Comparison of ENCODE assay signal across 12 cellular contexts in the genomic region with DNA sequence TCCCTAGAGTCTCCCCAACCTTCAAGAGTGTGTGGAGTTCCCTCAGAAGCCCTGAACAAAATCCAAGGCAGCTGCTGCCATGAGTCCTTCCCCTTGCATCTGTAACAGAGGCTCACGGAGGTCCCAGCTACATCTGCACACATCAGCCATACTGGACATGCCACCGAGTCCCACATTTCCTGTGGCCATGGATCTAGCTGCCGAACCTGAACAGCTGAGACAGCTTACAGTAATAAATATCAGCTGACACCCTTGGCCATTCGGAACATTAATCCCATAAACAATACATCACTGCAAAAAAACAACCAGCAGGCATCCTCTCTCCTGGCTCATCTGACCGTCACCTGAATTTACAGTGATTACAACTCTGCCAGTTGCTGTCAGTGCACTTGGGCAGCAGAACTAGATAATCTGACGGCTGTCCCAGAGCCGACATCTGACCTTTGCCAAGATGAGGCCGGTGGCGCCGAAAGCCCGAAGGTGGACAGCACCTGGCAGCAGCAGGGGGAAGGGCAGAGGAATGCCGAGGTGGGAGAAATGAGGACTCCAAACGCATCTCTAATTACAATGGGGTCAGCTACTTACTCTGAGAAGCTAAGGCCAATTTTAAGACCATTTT. TPM values are rescaled to one million over a fixed set of nuclear protein-coding genes. Genes with fewer than 3 reads are reported as not detected.
DNase-seq lines count a peak whose midpoint lies in the region; ATAC-seq and TF ChIP-seq lines count a peak whose summit lies in the region.
"Had no signal": no experiment of that assay in that cellular context is flagged by ENCODE, and none has a peak within 500 bp of the region (broad histone marks: within the 10 kb centered on the region; RNA-seq: fewer than 3 reads in every experiment).

No MANE protein-coding gene starts in this region.

- no peaks in the 10 kb centered on the region for H3K27me3 Mint-ChIP-seq in WTC11 (ENCODE audit: low read depth)
- H3K27me3 Mint-ChIP-seq in activated CD8-positive, alpha-beta memory T cell treated with anti-CD3 and anti-CD28 coated beads, Interleukin-2, amount 10 ng/mL, durations not matched to agents 7 days and 5 days: no peaks in the 10 kb centered on the region

- peak overlapping the region in 3 of 5 donors; percentile 71 to 79 (median 77) for H3K27ac ChIP-seq in stomach
- H3K27ac ChIP-seq: 22Rv1 had no signal

- no peaks in the 10 kb centered on the region for H3K27me3 ChIP-seq in stomach

- no peak for TF ChIP-seq EP300 in stomach (IDR thresholded peaks at IDR 0.05)

- peaks cover 33 to 66% (median 64%) of the 10 kb centered on the region in 4 donors for H3K4me1 ChIP-seq in stomach

- H3K4me1 Mint-ChIP-seq in WTC11: peaks cover 70% of the 10 kb centered on the region
- H3K4me1 Mint-ChIP-seq in activated CD8-positive, alpha-beta memory T cell treated with anti-CD3 and anti-CD28 coated beads, Interleukin-2, amount 10 ng/mL, durations not matched to agents 7 days and 5 days: peaks cover 49% of the 10 kb centered on the region

- CTCF ChIA-PET in WTC11 (lab: Charles Lee): interaction anchor here (1.1 to 7.2 kb wide), 22 partner anchors 11 to 561 kb away, joined by 3 to 101 read pairs (median 7); partner anchors contain the start of genes ACTR1A, ARL3, SFXN2 and SUFU
- CTCF ChIA-PET in activated CD8-positive, alpha-beta memory T cell treated with anti-CD3 and anti-CD28 coated beads, Interleukin-2, amount 10 ng/mL, durations not matched to agents 7 days and 5 days (lab: Charles Lee): interaction anchor here (0.6 to 3.4 kb wide), 5 partner anchors 8 to 944 kb away, joined by 3 to 10 read pairs (median 5); partner anchors contain the start of genes ARL3, SFXN2 and TRIM8

- H3K27ac Mint-ChIP-seq in WTC11: peak overlapping the region; percentile 54
- no peak overlapping the region for H3K27ac Mint-ChIP-seq in activated CD8-positive, alpha-beta memory T cell treated with anti-CD3 and anti-CD28 coated beads, Interleukin-2, amount 10 ng/mL, durations not matched to agents 7 days and 5 days

- H3K9me3 Mint-ChIP-seq in WTC11: no peaks in the 10 kb centered on the region
- no peaks in the 10 kb centered on the region for H3K9me3 Mint-ChIP-seq in activated CD8-positive, alpha-beta memory T cell treated with anti-CD3 and anti-CD28 coated beads, Interleukin-2, amount 10 ng/mL, durations not matched to agents 7 days and 5 days (ENCODE audit: low read depth)

- H3K36me3 Mint-ChIP-seq in WTC11: peaks cover 15% of the 10 kb centered on the region
- H3K36me3 Mint-ChIP-seq in activated CD8-positive, alpha-beta memory T cell treated with anti-CD3 and anti-CD28 coated beads, Interleukin-2, amount 10 ng/mL, durations not matched to agents 7 days and 5 days: peaks cover 15% of the 10 kb centered on the region

- intact Hi-C loops in stomach (cut with DNase I; ENCODE audit: low total_unique reads): no loop called here

- WGBS in stomach, 5 donors: 66 to 71% (median 70%) methylated on average over 13 of the region's 13 CpGs

- TF ChIP-seq CTCF in WTC11 (IDR thresholded peaks at IDR 0.05): no peak
- no peak for TF ChIP-seq CTCF in stomach (IDR thresholded peaks at IDR 0.05)

- TF ChIP-seq POLR2A in stomach (IDR thresholded peaks at IDR 0.05): no peak

- H3K9me3 ChIP-seq in stomach: no peaks in the 10 kb centered on the region

- DNase-seq in DMS53 (lab: John Stamatoyannopoulos, UW) (peak; percentile 49), DMS53 treated with DMSO at 0.1 percent for 48 hours (lab: John Stamatoyannopoulos, UW; ENCODE audit: unreplicated experiment) (no peak), WTC11 (ENCODE audit: low spot score) (no peak), mesenteric fat pad (ENCODE audit: low spot score) (peak; percentile 39), stomach (no peak), NCI-H2029 treated with DMSO at 0.1 percent for 48 hours (lab: John Stamatoyannopoulos, UW) (no peak), globus pallidus (ENCODE audit: low spot score) (no peak)
- no peak for DNase-seq in activated CD8-positive, alpha-beta memory T cell treated with anti-CD3 and anti-CD28 coated beads, Interleukin-2, amount 10 ng/mL, durations not matched to agents 7 days and 5 days
- DNase-seq: amniotic stem cell; HCEC 1CT; stimulated activated naive CD4-positive, alpha-beta T cell treated with Interleukin-2 at 50 U/mL for 16 hours had no signal

- no peak overlapping the region for H3K4me3 ChIP-seq in stomach

- POLR2A ChIA-PET in WTC11 (lab: Charles Lee): interaction anchor here (0.9 to 1.9 kb wide), 5 partner anchors 8 to 36 kb away, joined by 3 to 13 read pairs (median 3); partner anchors contain the start of genes ARL3 and SFXN2

- no peak for ATAC-seq in WTC11
- ATAC-seq in activated CD8-positive, alpha-beta memory T cell treated with anti-CD3 and anti-CD28 coated beads, Interleukin-2, amount 10 ng/mL, durations not matched to agents 7 days and 5 days: no peak

- peaks cover 0 to 16% (median 8%) of the 10 kb centered on the region in 4 donors for H3K36me3 ChIP-seq in stomach

- H3K4me3 Mint-ChIP-seq in WTC11: no peak overlapping the region; the same call in 1 of the 2 replicates
- no peak overlapping the region for H3K4me3 Mint-ChIP-seq in activated CD8-positive, alpha-beta memory T cell treated with anti-CD3 and anti-CD28 coated beads, Interleukin-2, amount 10 ng/mL, durations not matched to agents 7 days and 5 days

TF ChIP-seq in WTC11, 78 proteins besides CTCF, POLR2A, EP300 and RAD21 (continues in another document):
- no peak for TF ChIP-seq CBFB (CRISPR knock-in tag; IDR thresholded peaks at IDR 0.05; ENCODE audit: low read depth)
- TF ChIP-seq NFE2L1 (CRISPR knock-in tag; IDR thresholded peaks at IDR 0.05): no peak
- TF ChIP-seq NFATC4 (CRISPR knock-in tag; IDR thresholded peaks at IDR 0.05): no peak
- TF ChIP-seq, protein P1, sequence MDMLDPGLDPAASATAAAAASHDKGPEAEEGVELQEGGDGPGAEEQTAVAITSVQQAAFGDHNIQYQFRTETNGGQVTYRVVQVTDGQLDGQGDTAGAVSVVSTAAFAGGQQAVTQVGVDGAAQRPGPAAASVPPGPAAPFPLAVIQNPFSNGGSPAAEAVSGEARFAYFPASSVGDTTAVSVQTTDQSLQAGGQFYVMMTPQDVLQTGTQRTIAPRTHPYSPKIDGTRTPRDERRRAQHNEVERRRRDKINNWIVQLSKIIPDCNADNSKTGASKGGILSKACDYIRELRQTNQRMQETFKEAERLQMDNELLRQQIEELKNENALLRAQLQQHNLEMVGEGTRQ (CRISPR knock-in tag; IDR thresholded peaks at IDR 0.05): no peak
- TF ChIP-seq OVOL2 (CRISPR knock-in tag; IDR thresholded peaks at IDR 0.05; ENCODE audit: borderline replicate concordance): no peak
- no peak for TF ChIP-seq FOXP1 (CRISPR knock-in tag; IDR thresholded peaks at IDR 0.05; ENCODE audit: borderline replicate concordance)
- TF ChIP-seq, protein P2, sequence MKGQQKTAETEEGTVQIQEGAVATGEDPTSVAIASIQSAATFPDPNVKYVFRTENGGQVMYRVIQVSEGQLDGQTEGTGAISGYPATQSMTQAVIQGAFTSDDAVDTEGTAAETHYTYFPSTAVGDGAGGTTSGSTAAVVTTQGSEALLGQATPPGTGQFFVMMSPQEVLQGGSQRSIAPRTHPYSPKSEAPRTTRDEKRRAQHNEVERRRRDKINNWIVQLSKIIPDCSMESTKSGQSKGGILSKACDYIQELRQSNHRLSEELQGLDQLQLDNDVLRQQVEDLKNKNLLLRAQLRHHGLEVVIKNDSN (CRISPR knock-in tag; IDR thresholded peaks at IDR 0.05): no peak
- TF ChIP-seq ZNF121 (CRISPR knock-in tag; IDR thresholded peaks at IDR 0.05): no peak
- TF ChIP-seq MYBL2 (CRISPR knock-in tag; IDR thresholded peaks at IDR 0.05): no peak
- TF ChIP-seq CREM (CRISPR knock-in tag; IDR thresholded peaks at IDR 0.05): no peak
- TF ChIP-seq FOXK1 (CRISPR knock-in tag; IDR thresholded peaks at IDR 0.05): no peak
- TF ChIP-seq, protein P3, sequence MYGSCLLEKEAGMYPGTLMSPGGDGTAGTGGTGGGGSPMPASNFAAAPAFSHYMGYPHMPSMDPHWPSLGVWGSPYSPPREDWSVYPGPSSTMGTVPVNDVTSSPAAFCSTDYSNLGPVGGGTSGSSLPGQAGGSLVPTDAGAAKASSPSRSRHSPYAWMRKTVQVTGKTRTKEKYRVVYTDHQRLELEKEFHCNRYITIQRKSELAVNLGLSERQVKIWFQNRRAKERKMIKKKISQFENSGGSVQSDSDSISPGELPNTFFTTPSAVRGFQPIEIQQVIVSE (CRISPR knock-in tag; IDR thresholded peaks at IDR 0.05; ENCODE audit: borderline replicate concordance): no peak
- TF ChIP-seq ZNF263 (CRISPR knock-in tag; IDR thresholded peaks at IDR 0.05; ENCODE audit: low read depth): no peak

RNA-seq across cellular contexts. Expression of gene TRIM8, which starts 33.6 kb away (rescaled TPM):
- total RNA-seq in WTC11 (2021): 36.3 to 40.3 TPM (median 36.8 TPM) in 3 replicates
- 146 TPM for total RNA-seq in mesenteric fat pad
- total RNA-seq in stomach: 100 to 1,000 TPM in 3 of 5 donors, 10 to 100 TPM in 2; 40.0 to 253 (median 149) TPM
- 10 to 100 TPM; 45.6 to 83.2 (median 68.4) TPM for polyA plus RNA-seq in stomach
- total RNA-seq in activated CD8-positive, alpha-beta memory T cell treated with anti-CD3 and anti-CD28 coated beads, Interleukin-2, amount 10 ng/mL, durations not matched to agents 7 days and 5 days: 10 to 100 TPM; 58.7 to 86.9 TPM

RNA-seq across cellular contexts. Expression of gene ARL3, which starts 36.4 kb away (rescaled TPM):
- total RNA-seq in WTC11 (2021) (13.3 to 16.1 TPM (median 15.6 TPM) in 3 replicates), mesenteric fat pad (5.7 TPM), stomach (1 to 10 TPM in 4 of 5 donors, under 1 TPM in 1; 0.58 to 8.4 (median 3.1) TPM)
- polyA plus RNA-seq in stomach: 10 to 100 TPM in 2 of 3 donors, 1 to 10 TPM in 1; 8.9 to 17.0 (median 11.7) TPM
- total RNA-seq in activated CD8-positive, alpha-beta memory T cell treated with anti-CD3 and anti-CD28 coated beads, Interleukin-2, amount 10 ng/mL, durations not matched to agents 7 days and 5 days: 1 to 10 TPM; 7.2 to 9.7 TPM

RNA-seq across cellular contexts. Expression of gene SFXN2, which starts 36.6 kb away (rescaled TPM):
- total RNA-seq in WTC11 (2021): 15.7 to 21.2 TPM (median 15.9 TPM) in 3 replicates
- 7.2 TPM for total RNA-seq in mesenteric fat pad
- 100 to 1,000 TPM in 1 of 5 donors, 10 to 100 TPM in 3, 1 to 10 TPM in 1; 8.7 to 267 (median 13.2) TPM for total RNA-seq in stomach
- polyA plus RNA-seq in stomach: 10 to 100 TPM in 1 of 3 donors, 1 to 10 TPM in 2; 4.7 to 10.7 (median 7.5) TPM
- total RNA-seq in activated CD8-positive, alpha-beta memory T cell treated with anti-CD3 and anti-CD28 coated beads, Interleukin-2, amount 10 ng/mL, durations not matched to agents 7 days and 5 days: 10 to 100 TPM; 22.1 to 30.1 TPM

Comparison
In these comparisons a context has a peak if more than half of its experiments do, and no peak if none do; other contexts are left out.
1. DNase-seq: peak in DMS53 (single experiment) and mesenteric fat pad (single experiment); none in DMS53 treated with DMSO at 0.1 percent for 48 hours (single experiment), WTC11 (single experiment), stomach (single experiment), NCI-H2029 treated with DMSO at 0.1 percent for 48 hours (single experiment), globus pallidus (single experiment) and activated CD8-positive, alpha-beta memory T cell treated with anti-CD3 and anti-CD28 coated beads, Interleukin-2, amount 10 ng/mL, durations not matched to agents 7 days and 5 days (single experiment).